In genomic region chr12:82688035-82688501, GRCh38 we compare ENCODE assay signal across 8 cellular contexts. TPM values are rescaled to one million over a fixed set of nuclear protein-coding genes. Genes with fewer than 3 reads are reported as not detected.
A peak's percentile ranks its signal among the peaks of the same experiment; 100 is the strongest.
DNase-seq lines count a peak whose midpoint lies in the region; ATAC-seq and TF ChIP-seq lines count a peak whose summit lies in the region.

No MANE protein-coding gene starts in this region.

- no peak for DNase-seq in activated CD4-positive, alpha-beta T cell treated with anti-CD3 and anti-CD28 coated beads, Interleukin-2, amount 10 ng/mL, durations not matched to agents 7 days and 5 days
- no peak for DNase-seq in activated CD4-positive, alpha-beta T cell treated with anti-CD3 and anti-CD28 coated beads, Interleukin-2, amount 50 U/mL, for 1 hour
- DNase-seq in Panc1 (ENCODE audit: low read depth, low spot score) (no peak), D341Med (ENCODE audit: low spot score) (no peak), NCI-H524 treated with DMSO at 0.1 percent for 48 hours (lab: John Stamatoyannopoulos, UW) (no peak)
- DNase-seq in effector memory CD4-positive, alpha-beta T cell: no peak
- DNase-seq in natural killer cell treated with Interleukin-12 subunit alpha and Interleukin-12 subunit beta and Interleukin-15 and Interleukin-18, amount 100 ng/mL, for 72 hours (ENCODE audit: low spot score): no peak

- H3K27me3 Mint-ChIP-seq in activated CD4-positive, alpha-beta T cell treated with anti-CD3 and anti-CD28 coated beads, Interleukin-2, amount 10 ng/mL, durations not matched to agents 7 days and 5 days: peaks cover 5% of the 10 kb centered on the region
- peaks cover 0 to 8% of the 10 kb centered on the region in 2 donors for H3K27me3 Mint-ChIP-seq in natural killer cell treated with Interleukin-12 subunit alpha and Interleukin-12 subunit beta and Interleukin-15 and Interleukin-18, amount 100 ng/mL, for 72 hours

- BruUV-seq in Panc1 (replicated peaks; lab: Mats Ljungman, UMichigan): no TSS peak

- peak overlapping the region; percentile 92 for H3K4me3 Mint-ChIP-seq in activated CD4-positive, alpha-beta T cell treated with anti-CD3 and anti-CD28 coated beads, Interleukin-2, amount 10 ng/mL, durations not matched to agents 7 days and 5 days
- H3K4me3 Mint-ChIP-seq in natural killer cell treated with Interleukin-12 subunit alpha and Interleukin-12 subunit beta and Interleukin-15 and Interleukin-18, amount 100 ng/mL, for 72 hours: peak overlapping the region; percentile 99

- POLR2A ChIA-PET in activated CD4-positive, alpha-beta T cell treated with anti-CD3 and anti-CD28 coated beads, Interleukin-2, amount 10 ng/mL, durations not matched to agents 7 days and 5 days (lab: Charles Lee): no interaction called here
- POLR2A ChIA-PET in Panc1 (lab: Charles Lee): no interaction called here

- in situ Hi-C loops in Panc1 (cut with HindIII; ENCODE audit: low pct_unique_long_range_greater_than_20kb, low sequenced_read_pairs): no loop called here

- no peaks in the 10 kb centered on the region for H3K4me1 ChIP-seq in Panc1 (ENCODE audit: control insufficient read depth, insufficient read depth, low read length)
- H3K4me1 ChIP-seq in effector memory CD4-positive, alpha-beta T cell (ENCODE audit: control insufficient read depth, insufficient read depth, low read length, poor library complexity, severe bottlenecking): peaks cover 3% of the 10 kb centered on the region

- H3K9me3 ChIP-seq in Panc1 (ENCODE audit: control insufficient read depth, insufficient read depth, low read depth, low read length): no peaks in the 10 kb centered on the region
- H3K9me3 ChIP-seq in effector memory CD4-positive, alpha-beta T cell (ENCODE audit: control insufficient read depth, low read length): no peaks in the 10 kb centered on the region

- peaks cover 18% of the 10 kb centered on the region for H3K4me1 Mint-ChIP-seq in activated CD4-positive, alpha-beta T cell treated with anti-CD3 and anti-CD28 coated beads, Interleukin-2, amount 10 ng/mL, durations not matched to agents 7 days and 5 days
- peaks cover 21 to 22% of the 10 kb centered on the region in 2 donors for H3K4me1 Mint-ChIP-seq in natural killer cell treated with Interleukin-12 subunit alpha and Interleukin-12 subunit beta and Interleukin-15 and Interleukin-18, amount 100 ng/mL, for 72 hours (ENCODE audit: low read depth in 2 of 2)

- TF ChIP-seq CTCF in Panc1 (IDR thresholded peaks at IDR 0.05): peak; percentile 18; the same call in 1 of the 2 replicates

- peak overlapping the region; percentile 73 to 86 for H3K4me3 ChIP-seq in Panc1 (ENCODE audit: low read depth in 2 of 2, low read length in 2 of 2)
- peak overlapping the region; percentile 73 for H3K4me3 ChIP-seq in effector memory CD4-positive, alpha-beta T cell (ENCODE audit: insufficient read depth, low read depth, low read length, poor library complexity, severe bottlenecking)

- CTCF ChIA-PET in activated CD4-positive, alpha-beta T cell treated with anti-CD3 and anti-CD28 coated beads, Interleukin-2, amount 10 ng/mL, durations not matched to agents 7 days and 5 days (lab: Charles Lee): no interaction called here
- CTCF ChIA-PET in Panc1 (lab: Charles Lee): no interaction called here

- intact Hi-C loops in Panc1 (cut with micrococcal nuclease; ENCODE audit: unreplicated experiment): loop anchor here (5.0 to 10.0 kb wide), 3 partner anchors 306 to 1817 kb away; no protein-coding TSS in a partner anchor

- no peaks in the 10 kb centered on the region; the same call in 1 of the 2 replicates for H3K36me3 ChIP-seq in Panc1 (ENCODE audit: control insufficient read depth, insufficient read depth, low read length)
- no peaks in the 10 kb centered on the region for H3K36me3 ChIP-seq in effector memory CD4-positive, alpha-beta T cell (ENCODE audit: control insufficient read depth, insufficient read depth, low read length)

- peak overlapping the region; percentile 92 for H3K27ac Mint-ChIP-seq in activated CD4-positive, alpha-beta T cell treated with anti-CD3 and anti-CD28 coated beads, Interleukin-2, amount 10 ng/mL, durations not matched to agents 7 days and 5 days
- peak overlapping the region; percentile 2 to 51 for H3K27ac Mint-ChIP-seq in natural killer cell treated with Interleukin-12 subunit alpha and Interleukin-12 subunit beta and Interleukin-15 and Interleukin-18, amount 100 ng/mL, for 72 hours

- no peak overlapping the region for H3K27ac ChIP-seq in Panc1 (ENCODE audit: low read length)
- H3K27ac ChIP-seq in effector memory CD4-positive, alpha-beta T cell (ENCODE audit: insufficient read depth, low read length, poor library complexity, severe bottlenecking): no peak overlapping the region

- H3K9me3 Mint-ChIP-seq in activated CD4-positive, alpha-beta T cell treated with anti-CD3 and anti-CD28 coated beads, Interleukin-2, amount 10 ng/mL, durations not matched to agents 7 days and 5 days: no peaks in the 10 kb centered on the region
- no peaks in the 10 kb centered on the region for H3K9me3 Mint-ChIP-seq in natural killer cell treated with Interleukin-12 subunit alpha and Interleukin-12 subunit beta and Interleukin-15 and Interleukin-18, amount 100 ng/mL, for 72 hours

- peaks cover 3% of the 10 kb centered on the region; the same call in 1 of the 2 replicates for H3K27me3 ChIP-seq in Panc1 (ENCODE audit: control insufficient read depth, insufficient read depth, low read length)
- no peaks in the 10 kb centered on the region for H3K27me3 ChIP-seq in effector memory CD4-positive, alpha-beta T cell (replicated peaks; ENCODE audit: control insufficient read depth, insufficient read depth, low read length, poor library complexity, severe bottlenecking)

- ATAC-seq in Panc1 (no peak), HG03045 (IDR thresholded peaks at IDR 0.05; ENCODE audit: unreplicated experiment) (no peak)
- no peak for ATAC-seq in natural killer cell treated with Interleukin-12 subunit alpha and Interleukin-12 subunit beta and Interleukin-15 and Interleukin-18, amount 100 ng/mL, for 72 hours

- no peaks in the 10 kb centered on the region for H3K36me3 Mint-ChIP-seq in activated CD4-positive, alpha-beta T cell treated with anti-CD3 and anti-CD28 coated beads, Interleukin-2, amount 10 ng/mL, durations not matched to agents 7 days and 5 days (ENCODE audit: low read depth)
- no peaks in the 10 kb centered on the region for H3K36me3 Mint-ChIP-seq in natural killer cell treated with Interleukin-12 subunit alpha and Interleukin-12 subunit beta and Interleukin-15 and Interleukin-18, amount 100 ng/mL, for 72 hours

RNA-seq across cellular contexts. Expression of gene TMTC2, which starts 1.4 kb away (rescaled TPM):
- total RNA-seq in activated CD4-positive, alpha-beta T cell treated with anti-CD3 and anti-CD28 coated beads, Interleukin-2, amount 10 ng/mL, durations not matched to agents 7 days and 5 days: 1 to 10 TPM; 1.8 to 2.5 TPM
- 5.7 TPM for total RNA-seq in Panc1 (2021; ENCODE audit: unreplicated experiment)
- 2.6 TPM for polyA plus RNA-seq in Panc1 (2012; ENCODE audit: insufficient read length)
- 1 to 10 TPM; 1.6 to 2.5 TPM for total RNA-seq in natural killer cell treated with Interleukin-12 subunit alpha and Interleukin-12 subunit beta and Interleukin-15 and Interleukin-18, amount 100 ng/mL, for 72 hours
